In genomic region chr1:114749835-114750234, GRCh38 we compare ENCODE assay signal across 1 cellular context.
TF ChIP-seq lines count a peak whose summit lies in the region.

No MANE protein-coding gene starts in this region.

TF ChIP-seq in K562, 482 proteins besides CTCF, POLR2A, EP300 and RAD21:
- TF ChIP-seq NR2C1 (IDR thresholded peaks at IDR 0.05) (no peak), NR2C1 (tag; IDR thresholded peaks at IDR 0.05) (no peak), ZNF316 (IDR thresholded peaks at IDR 0.05) (peak; percentile 41; the same call in 1 of the 2 replicates), ZBTB11 (CRISPR knock-in tag; IDR thresholded peaks at IDR 0.05) (0 out of 6 replicates have a peak, but pooled peaks of 1 of the 3 experiments have one; percentile 10), CBX2 (IDR thresholded peaks at IDR 0.05; ENCODE audit: insufficient read depth, low read length, poor library complexity, severe bottlenecking) (no peak), ZNF512 (tag; IDR thresholded peaks at IDR 0.05) (no peak)
